Comparison of ENCODE assay signal across 10 cellular contexts in the genomic region with DNA sequence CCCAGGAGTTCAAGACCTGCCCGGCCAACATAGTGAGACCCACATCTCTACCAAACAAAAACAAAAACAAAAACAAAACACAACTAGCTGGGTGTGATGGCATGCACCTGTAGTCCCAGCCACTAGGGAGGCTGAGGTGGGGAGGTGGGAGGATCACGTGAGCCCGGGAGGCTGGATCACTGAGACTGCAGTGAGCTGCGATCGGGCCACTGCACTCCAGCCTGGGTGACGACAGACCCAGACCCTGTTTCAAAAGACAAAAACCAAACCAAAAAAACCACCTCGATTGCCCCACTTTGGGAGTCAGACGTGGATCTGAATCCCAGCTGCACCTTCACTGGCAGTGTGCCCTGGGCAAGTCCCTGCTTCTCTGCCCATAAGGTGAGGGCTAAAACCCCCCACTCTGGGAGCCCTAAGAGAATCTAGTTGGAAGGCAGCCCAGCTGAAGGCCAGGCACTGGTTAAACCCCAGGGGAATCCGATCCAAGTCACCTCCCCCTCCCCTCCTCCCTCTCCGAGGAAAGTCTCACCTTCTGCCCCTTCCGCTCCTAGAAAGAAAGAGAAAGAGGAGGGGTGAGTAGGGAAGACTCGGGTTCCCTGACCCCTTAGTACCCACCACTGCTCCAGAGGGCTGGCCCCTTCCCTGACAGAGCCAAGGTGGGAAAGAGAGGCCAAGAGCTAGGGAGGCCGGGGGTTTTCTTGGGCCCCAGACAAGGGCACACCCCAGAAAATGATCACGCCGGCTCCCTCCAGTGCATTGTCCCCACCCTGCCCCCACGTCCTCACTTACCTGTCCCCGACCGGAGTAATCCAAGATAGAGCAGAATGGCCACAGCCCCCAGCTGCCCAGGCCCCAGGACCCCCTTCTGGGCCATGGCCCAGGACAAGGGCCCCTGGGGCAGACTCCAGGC. TPM values are rescaled to one million over a fixed set of nuclear protein-coding genes. Genes with fewer than 3 reads are reported as not detected.
DNase-seq lines count a peak whose midpoint lies in the region; ATAC-seq and TF ChIP-seq lines count a peak whose summit lies in the region.
"Had no signal": no experiment of that assay in that cellular context is flagged by ENCODE, and none has a peak within 500 bp of the region (broad histone marks: within the 10 kb centered on the region; RNA-seq: fewer than 3 reads in every experiment).

No MANE protein-coding gene starts in this region.

- H3K36me3 ChIP-seq in HUES6 (ENCODE audit: control insufficient read depth, insufficient read depth, low read length), result peaks cover 27% of the 10 kb centered on the region
- H3K36me3 ChIP-seq in PC-3 (ENCODE audit: low read depth, low read length), result no peaks in the 10 kb centered on the region; the same call in 1 of the 2 replicates
- peaks cover 0 to 5% of the 10 kb centered on the region in 2 donors for H3K36me3 ChIP-seq in aorta (ENCODE audit: control insufficient read depth in 1 of 2, insufficient read depth in 2 of 2, low read length in 1 of 2)

- no peak overlapping the region for H3K4me3 Mint-ChIP-seq in stimulated activated effector memory CD8-positive, alpha-beta T cell treated with anti-CD3 and anti-CD28 coated beads, Interleukin-12 subunit alpha, Interleukin-12 subunit beta, amount 100 ng/mL, for 72 hours
- H3K4me3 Mint-ChIP-seq: central memory CD8-positive, alpha-beta T cell; naive thymus-derived CD4-positive, alpha-beta T cell had no signal

- 24 to 26% methylated on average over 17 to 18 of the region's 18 CpGs for WGBS in aorta, 2 donors

- H3K27me3 ChIP-seq in HUES6 (ENCODE audit: control insufficient read depth, insufficient read depth, low read length) (no peaks in the 10 kb centered on the region), PC-3 (ENCODE audit: low read length) (no peaks in the 10 kb centered on the region), aorta (ENCODE audit: control insufficient read depth in 1 of 2, insufficient read depth in 2 of 2, low read length in 1 of 2) (no peaks in the 10 kb centered on the region)

- no peak overlapping the region for H2AFZ ChIP-seq in PC-3 (ENCODE audit: low read length)

- peak overlapping the region; percentile 72 for H3K4me2 ChIP-seq in PC-3 (ENCODE audit: low read length)

- DNase-seq in PC-3 (peak; percentile 14), iPS-NIHi11 (ENCODE audit: low spot score) (peak; percentile 65), left ventricle myocardium superior (no peak), aorta (no peak), NCI-H446 treated with DMSO at 0.1 percent for 48 hours (lab: John Stamatoyannopoulos, UW) (no peak)
- DNase-seq in stimulated activated effector memory CD8-positive, alpha-beta T cell treated with anti-CD3 and anti-CD28 coated beads, Interleukin-12 subunit alpha, Interleukin-12 subunit beta, amount 100 ng/mL, for 72 hours (ENCODE audit: low spot score in 2 of 2), result no peak
- DNase-seq: naive thymus-derived CD4-positive, alpha-beta T cell had no signal

- TF ChIP-seq CTCF in PC-3 (conservative IDR thresholded peaks at IDR 0.05; ENCODE audit: low read depth, low read length), result no peak

- POLR2A ChIA-PET in PC-3 (lab: Charles Lee; ENCODE audit: unreplicated experiment), result interaction anchor here (1.2 kb wide), 1 partner anchor 17 kb away, joined by 3 read pairs; no protein-coding TSS in a partner anchor

- H3K9me3 ChIP-seq in HUES6 (ENCODE audit: control insufficient read depth, insufficient read depth, low read depth, low read length), result no peaks in the 10 kb centered on the region
- H3K9me3 ChIP-seq in PC-3 (ENCODE audit: low read length), result no peaks in the 10 kb centered on the region
- no peaks in the 10 kb centered on the region for H3K9me3 ChIP-seq in aorta (ENCODE audit: control insufficient read depth, low read length)

- H3K27ac Mint-ChIP-seq in stimulated activated effector memory CD8-positive, alpha-beta T cell treated with anti-CD3 and anti-CD28 coated beads, Interleukin-12 subunit alpha, Interleukin-12 subunit beta, amount 100 ng/mL, for 72 hours, result peak overlapping the region; percentile 49

- H3K4me1 ChIP-seq in HUES6 (ENCODE audit: control insufficient read depth, insufficient read depth, low read length), result peaks cover 52% of the 10 kb centered on the region
- H3K4me1 ChIP-seq in PC-3 (ENCODE audit: insufficient read depth, low read length), result peaks cover 37% of the 10 kb centered on the region
- no peaks in the 10 kb centered on the region for H3K4me1 ChIP-seq in aorta (ENCODE audit: control insufficient read depth in 1 of 2, insufficient read depth in 2 of 2, low read length in 2 of 2)

- H3K79me2 ChIP-seq in PC-3 (ENCODE audit: low read length), result no peaks in the 10 kb centered on the region

- no peaks in the 10 kb centered on the region for H4K20me1 ChIP-seq in PC-3 (ENCODE audit: low read length)

- peak overlapping the region; percentile 74 for H3K4me3 ChIP-seq in HUES6 (ENCODE audit: low read depth, low read length)
- H3K4me3 ChIP-seq in PC-3 (ENCODE audit: low read length), result peak overlapping the region; percentile 62
- no peak overlapping the region for H3K4me3 ChIP-seq in aorta (ENCODE audit: low read length in 2 of 2)

- BruUV-seq in PC-3 (replicated peaks; lab: Mats Ljungman, UMichigan), result TSS peak; percentile 58

- ATAC-seq in PC-3, result no peak
- ATAC-seq in stimulated activated effector memory CD8-positive, alpha-beta T cell treated with anti-CD3 and anti-CD28 coated beads, Interleukin-12 subunit alpha, Interleukin-12 subunit beta, amount 100 ng/mL, for 72 hours, result no peak
- ATAC-seq in HG03175 (IDR thresholded peaks at IDR 0.05; ENCODE audit: unreplicated experiment), result no peak
- no peak for ATAC-seq in left ventricle myocardium superior
- no peak for ATAC-seq in aorta (ENCODE audit: low FRiP score)

- CTCF ChIA-PET in PC-3 (lab: Charles Lee), result no interaction called here

- no peaks in the 10 kb centered on the region for H3F3A ChIP-seq in PC-3 (ENCODE audit: low read length, unreplicated experiment)

- H3K9ac ChIP-seq in HUES6 (ENCODE audit: low read length) (peak overlapping the region; percentile 88), PC-3 (ENCODE audit: low read length) (peak overlapping the region; percentile 23; the same call in 1 of the 2 replicates)

- H3K9me2 ChIP-seq in PC-3 (replicated peaks; ENCODE audit: low read length), result no peaks in the 10 kb centered on the region

- intact Hi-C loops in PC-3 (cut with micrococcal nuclease) (no loop called here), left ventricle myocardium superior (cut with micrococcal nuclease) (no loop called here), aorta (cut with DNase I) (no loop called here)

- no peaks in the 10 kb centered on the region for H3K4me1 Mint-ChIP-seq in stimulated activated effector memory CD8-positive, alpha-beta T cell treated with anti-CD3 and anti-CD28 coated beads, Interleukin-12 subunit alpha, Interleukin-12 subunit beta, amount 100 ng/mL, for 72 hours
- H3K4me1 Mint-ChIP-seq: central memory CD8-positive, alpha-beta T cell had no signal

- no peaks in the 10 kb centered on the region for H3K9me3 Mint-ChIP-seq in stimulated activated effector memory CD8-positive, alpha-beta T cell treated with anti-CD3 and anti-CD28 coated beads, Interleukin-12 subunit alpha, Interleukin-12 subunit beta, amount 100 ng/mL, for 72 hours
- H3K9me3 Mint-ChIP-seq: central memory CD8-positive, alpha-beta T cell; naive thymus-derived CD4-positive, alpha-beta T cell had no signal

- H3K27ac ChIP-seq in HUES6 (ENCODE audit: low read depth, low read length) (peak overlapping the region; percentile 81), PC-3 (ENCODE audit: low read length) (no peak overlapping the region), aorta (ENCODE audit: low read depth in 1 of 2, low read length in 2 of 2) (no peak overlapping the region)

- no peaks in the 10 kb centered on the region for H3K36me3 Mint-ChIP-seq in stimulated activated effector memory CD8-positive, alpha-beta T cell treated with anti-CD3 and anti-CD28 coated beads, Interleukin-12 subunit alpha, Interleukin-12 subunit beta, amount 100 ng/mL, for 72 hours

RNA-seq across cellular contexts. Expression of a gene that starts 0.6 kb away (rescaled TPM):
- 18.0 and 23.4 TPM in 2 replicates for total RNA-seq in PC-3 (2014; rRNA removed)
- not detected for total RNA-seq in left ventricle myocardium superior
- total RNA-seq in aorta, result not detected
- polyA plus RNA-seq in aorta, result 10 to 100 TPM in 1 of 2 donors, under 1 TPM in 1; 0.77 to 11.9 TPM
- total RNA-seq: naive thymus-derived CD4-positive, alpha-beta T cell had no signal
- polyA plus RNA-seq: naive thymus-derived CD4-positive, alpha-beta T cell had no signal

RNA-seq across cellular contexts. Expression of a gene that starts 15.0 kb away (rescaled TPM):
- 0.51 TPM in 1 of 2 replicates, not detected in the other for total RNA-seq in PC-3 (2014; rRNA removed)
- total RNA-seq in left ventricle myocardium superior, result 2.7 TPM
- total RNA-seq in aorta, result 1 to 10 TPM; 3.5 to 8.8 TPM
- polyA plus RNA-seq in aorta, result 1 to 10 TPM; 4.2 to 5.1 TPM

RNA-seq across cellular contexts. Expression of a gene that starts 17.4 kb away (rescaled TPM):
- 25.3 and 35.1 TPM in 2 replicates for total RNA-seq in PC-3 (2014; rRNA removed)
- 77.4 TPM for total RNA-seq in left ventricle myocardium superior
- total RNA-seq in aorta, result 10 to 100 TPM; 51.6 to 61.1 TPM
- 10 to 100 TPM; 24.3 to 65.7 TPM for polyA plus RNA-seq in aorta

RNA-seq across cellular contexts. Expression of a gene that starts 26.7 kb away (rescaled TPM):
- total RNA-seq in PC-3 (2014; rRNA removed) (47.7 and 69.1 TPM in 2 replicates), left ventricle myocardium superior (90.5 TPM), aorta (10 to 100 TPM; 28.6 to 37.2 TPM)
- polyA plus RNA-seq in aorta, result 10 to 100 TPM; 16.7 to 32.0 TPM

RNA-seq across cellular contexts. Expression of a gene that starts 40.3 kb away (rescaled TPM):
- total RNA-seq in PC-3 (2014; rRNA removed) (105 and 127 TPM in 2 replicates), left ventricle myocardium superior (39.9 TPM), aorta (100 to 1,000 TPM in 1 of 2 donors, 10 to 100 TPM in 1; 75.7 to 109 TPM)
- 100 to 1,000 TPM; 143 to 206 TPM for polyA plus RNA-seq in aorta

Comparison
In these comparisons a context has a peak if more than half of its experiments do, and no peak if none do; other contexts are left out.
1. H3K4me3 ChIP-seq: peak in HUES6 (single experiment) and PC-3 (single experiment); none in aorta (0 of 2).
2. DNase-seq: peak in PC-3 (single experiment) and iPS-NIHi11 (single experiment); none in stimulated activated effector memory CD8-positive, alpha-beta T cell treated with anti-CD3 and anti-CD28 coated beads, Interleukin-12 subunit alpha, Interleukin-12 subunit beta, amount 100 ng/mL, for 72 hours (0 of 2), left ventricle myocardium superior (single experiment), aorta (0 of 2) and NCI-H446 treated with DMSO at 0.1 percent for 48 hours (single experiment).
3. RNA of a gene that starts 0.6 kb away (total RNA-seq): 18.0 to 23.4 TPM in PC-3; not detected in aorta and not detected in left ventricle myocardium superior (single experiment); every median in the first group is over 10 times any median in the second.